In the genomic region with DNA sequence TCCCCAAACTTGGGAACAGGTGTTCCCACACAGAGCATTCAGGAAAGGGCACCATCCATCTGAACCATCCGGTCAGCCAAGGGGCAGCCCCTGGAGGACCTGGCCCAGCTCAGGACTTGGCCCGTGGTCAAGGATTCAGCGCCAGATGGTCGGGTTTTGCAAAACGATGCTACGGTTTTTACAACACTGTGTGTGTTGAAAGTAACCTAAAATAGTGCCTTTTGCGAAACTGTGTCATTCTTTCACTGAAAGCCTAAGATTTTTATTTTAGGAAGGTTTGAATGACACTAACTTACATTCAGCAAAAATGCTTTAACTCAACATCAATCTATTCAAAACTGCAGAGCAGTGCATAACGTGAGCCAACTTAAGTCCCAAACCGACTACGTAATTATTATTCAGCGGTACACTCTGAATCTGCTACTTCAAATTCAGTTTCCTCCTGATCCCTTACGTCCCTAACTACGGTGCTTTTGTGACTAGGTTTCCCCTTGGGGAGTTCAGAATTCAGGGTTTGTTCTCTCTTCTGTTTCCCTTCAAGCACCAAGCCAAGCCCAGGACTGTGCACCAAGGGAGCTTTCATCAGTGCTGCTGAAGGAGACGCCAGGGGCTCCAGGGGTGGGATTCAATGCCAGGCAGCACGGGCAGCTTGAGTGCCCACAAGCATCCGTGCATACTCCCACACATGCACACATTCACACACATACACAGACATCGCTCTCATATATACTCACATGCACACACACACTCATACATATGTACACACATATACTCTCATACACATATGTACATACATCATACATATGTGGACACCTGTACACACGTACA, we compare ENCODE assay signal across 12 cellular contexts. TPM values are rescaled to one million over a fixed set of nuclear protein-coding genes. Genes with fewer than 3 reads are reported as not detected.
DNase-seq lines count a peak whose midpoint lies in the region; ATAC-seq lines count a peak whose summit lies in the region.
"Had no signal": no experiment of that assay in that cellular context is flagged by ENCODE, and none has a peak within 500 bp of the region (broad histone marks: within the 10 kb centered on the region; RNA-seq: fewer than 3 reads in every experiment).

No MANE protein-coding gene starts in this region.

- peak; percentile 81 for DNase-seq in NOMO-1 treated with DMSO at 0.1 percent for 48 hours (lab: John Stamatoyannopoulos, UW; ENCODE audit: unreplicated experiment)
- DNase-seq in sciatic nerve (ENCODE audit: low spot score): no peak
- DNase-seq in SHP77 (lab: John Stamatoyannopoulos, UW): no peak
- no peak for DNase-seq in NCI-H187 (lab: John Stamatoyannopoulos, UW)
- no peak for DNase-seq in NCI-H2227 treated with DMSO at 0.1 percent for 48 hours (lab: John Stamatoyannopoulos, UW)
- DNase-seq: NCI-H1048; stimulated activated CD4-positive, alpha-beta T cell treated with anti-CD3 and anti-CD28 coated beads, Interleukin-4, amount 100 ng/mL, for 24 hours had no signal

- ATAC-seq in GM19023 (IDR thresholded peaks at IDR 0.05; ENCODE audit: unreplicated experiment) (peak; percentile 31), HG02763 (IDR thresholded peaks at IDR 0.05; ENCODE audit: unreplicated experiment) (peak; percentile 25), sciatic nerve (peak; percentile 12)

- intact Hi-C loops in sciatic nerve (cut with DNase I): no loop called here

RNA-seq across cellular contexts. Expression of a gene that starts 25.8 kb away (rescaled TPM):
- 44.4 TPM for total RNA-seq in sciatic nerve

RNA-seq across cellular contexts. Expression of a gene that starts 52.8 kb away (rescaled TPM):
- total RNA-seq in sciatic nerve: not detected
- total RNA-seq: endothelial cell of umbilical vein; lung microvascular endothelial cell; T-helper 1 cell treated with Interleukin-12 subunit alpha and Interleukin-12 subunit beta and Interleukin-4 antibody, amounts not matched to agents 30 ng/mL and 1 ng/mL, for 36 hours had no signal
